In genomic region chr14:52025952-52026510, GRCh38 we compare ENCODE assay signal across 22 cellular contexts. TPM values are rescaled to one million over a fixed set of nuclear protein-coding genes. Genes with fewer than 3 reads are reported as not detected.
DNase-seq lines count a peak whose midpoint lies in the region; ATAC-seq and TF ChIP-seq lines count a peak whose summit lies in the region.
"Had no signal": no experiment of that assay in that cellular context is flagged by ENCODE, and none has a peak within 500 bp of the region (broad histone marks: within the 10 kb centered on the region; RNA-seq: fewer than 3 reads in every experiment).

No MANE protein-coding gene starts in this region.

- peak; percentile 42 for DNase-seq in ELR (ENCODE audit: low read depth)
- no peak for DNase-seq in chondrocyte (ENCODE audit: low spot score)
- no peak for DNase-seq in right atrium auricular region (ENCODE audit: low spot score)
- no peak for DNase-seq in NCI-H345 (lab: John Stamatoyannopoulos, UW)
- DNase-seq: activated CD4-positive, alpha-beta T cell treated with anti-CD3 and anti-CD28 coated beads, Interleukin-2, amount 50 U/mL, for 1 hour; activated naive CD4-positive, alpha-beta T cell treated with anti-CD3 and anti-CD28 coated beads, Interleukin-2, amount 50 U/mL, for 16 hours; AML-193; Calu3; effector CD8-positive, alpha-beta T cell; NCI-H2029; NCI-H510A; nephron progenitor cell; stimulated activated naive CD8-positive, alpha-beta T cell treated with anti-CD3 and anti-CD28 coated beads, Interleukin-15, Interleukin-2, amounts not matched to agents 100 U/mL and 50 U/mL, for 24 hours; T-cell; uterus had no signal

- peaks cover 2% of the 10 kb centered on the region for H3K9me3 Mint-ChIP-seq in chondrocyte (ENCODE audit: low read depth)
- H3K9me3 Mint-ChIP-seq: nephron progenitor cell had no signal

- no peak overlapping the region for H3K9ac ChIP-seq in skeletal muscle tissue (ENCODE audit: low read depth in 1 of 3, low read length in 3 of 3)
- H3K9ac ChIP-seq: KMS-11 had no signal

- no peaks in the 10 kb centered on the region for H3K27me3 Mint-ChIP-seq in chondrocyte (ENCODE audit: low read depth)

- peaks cover 86% of the 10 kb centered on the region for H3K4me1 Mint-ChIP-seq in chondrocyte (ENCODE audit: low read depth)
- H3K4me1 Mint-ChIP-seq: nephron progenitor cell had no signal

- H3K36me3 Mint-ChIP-seq in chondrocyte (ENCODE audit: low read depth) = peaks cover 4% of the 10 kb centered on the region
- H3K36me3 Mint-ChIP-seq: brain, T-cell had no signal

- no peaks in the 10 kb centered on the region for H3K27me3 ChIP-seq in right atrium auricular region
- no peaks in the 10 kb centered on the region for H3K27me3 ChIP-seq in skeletal muscle tissue (ENCODE audit: control insufficient read depth in 3 of 3, insufficient read depth in 3 of 3, low read length in 3 of 3)
- H3K27me3 ChIP-seq: uterus had no signal

- no peak overlapping the region for H3K4me3 Mint-ChIP-seq in chondrocyte (ENCODE audit: unreplicated experiment)
- H3K4me3 Mint-ChIP-seq: brain, nephron progenitor cell, T-cell had no signal

- TF ChIP-seq CTCF in chondrocyte (IDR thresholded peaks at IDR 0.05) (no peak), right atrium auricular region (IDR thresholded peaks at IDR 0.05) (no peak)

- peaks cover 0 to 60% of the 10 kb centered on the region in 2 donors for H3K4me1 ChIP-seq in right atrium auricular region
- peaks cover 6 to 24% (median 16%) of the 10 kb centered on the region in 3 donors for H3K4me1 ChIP-seq in skeletal muscle tissue (ENCODE audit: control insufficient read depth in 3 of 3, insufficient read depth in 3 of 3, low read length in 3 of 3)
- H3K4me1 ChIP-seq: uterus had no signal

- H3K36me3 ChIP-seq in right atrium auricular region = peaks cover 10% of the 10 kb centered on the region
- no peaks in the 10 kb centered on the region for H3K36me3 ChIP-seq in skeletal muscle tissue (ENCODE audit: control insufficient read depth in 3 of 3, insufficient read depth in 3 of 3, low read length in 3 of 3)
- H3K36me3 ChIP-seq: uterus had no signal

- no peak overlapping the region for H3K4me3 ChIP-seq in right atrium auricular region
- no peak overlapping the region for H3K4me3 ChIP-seq in skeletal muscle tissue (ENCODE audit: low read length in 3 of 3)
- H3K4me3 ChIP-seq: uterus had no signal

- H3K27ac ChIP-seq in right atrium auricular region (peak overlapping the region; percentile 45 to 69), skeletal muscle tissue (ENCODE audit: low read depth, low read length) (peak overlapping the region; percentile 11)
- H3K27ac ChIP-seq: KMS-11 had no signal

- ATAC-seq in GM19452 (IDR thresholded peaks at IDR 0.05; ENCODE audit: unreplicated experiment) (no peak), GM21360 (IDR thresholded peaks at IDR 0.05; ENCODE audit: unreplicated experiment) (no peak), HG02588 (IDR thresholded peaks at IDR 0.05; ENCODE audit: unreplicated experiment) (no peak)
- ATAC-seq: stimulated activated naive CD8-positive, alpha-beta T cell treated with anti-CD3 and anti-CD28 coated beads, Interleukin-15, Interleukin-2, amounts not matched to agents 100 U/mL and 50 U/mL, for 24 hours; T-cell had no signal

- H3K9me3 ChIP-seq in right atrium auricular region (no peaks in the 10 kb centered on the region), skeletal muscle tissue (ENCODE audit: control insufficient read depth in 3 of 3, low read length in 3 of 3) (peaks cover 0 to 2% (median 0%) of the 10 kb centered on the region in 3 donors)
- H3K9me3 ChIP-seq: uterus had no signal

- H3K27ac Mint-ChIP-seq in chondrocyte (ENCODE audit: unreplicated experiment) = peak overlapping the region; percentile 90
- H3K27ac Mint-ChIP-seq: nephron progenitor cell, T-cell had no signal

RNA-seq across cellular contexts. Expression of gene RTRAF, which starts 36.7 kb away (rescaled TPM):
- total RNA-seq in chondrocyte = 161 to 180 TPM (median 169 TPM) in 3 replicates
- total RNA-seq in right atrium auricular region = 10 to 100 TPM; 75.4 to 80.7 TPM
- total RNA-seq in skeletal muscle tissue = 60.5 TPM

RNA-seq across cellular contexts. Expression of gene NID2, which starts 42.8 kb away (rescaled TPM):
- total RNA-seq in chondrocyte = 49.4 to 67.8 TPM (median 51.6 TPM) in 3 replicates
- total RNA-seq in right atrium auricular region = 10 to 100 TPM; 23.0 to 41.2 TPM
- 76.7 TPM for total RNA-seq in skeletal muscle tissue
- total RNA-seq: Calu3, G401 had no signal
